ENCODE assay signal across 12 cellular contexts in genomic region chr14:92654206-92654901, GRCh38.
DNase-seq lines count a peak whose midpoint lies in the region; ATAC-seq and TF ChIP-seq lines count a peak whose summit lies in the region.
"Had no signal": no experiment of that assay in that cellular context is flagged by ENCODE, and none has a peak within 500 bp of the region (broad histone marks: within the 10 kb centered on the region; RNA-seq: fewer than 3 reads in every experiment).

No MANE protein-coding gene starts in this region.

- H3K27ac Mint-ChIP-seq in activated naive CD8-positive, alpha-beta T cell treated with anti-CD3 and anti-CD28 coated beads, Interleukin-2, amount 10 ng/mL, durations not matched to agents 7 days and 5 days: peak overlapping the region; percentile 99
- H3K27ac Mint-ChIP-seq: GM23338 had no signal

- ATAC-seq in activated naive CD8-positive, alpha-beta T cell treated with anti-CD3 and anti-CD28 coated beads, Interleukin-2, amount 10 ng/mL, durations not matched to agents 7 days and 5 days (ENCODE audit: low read depth): no peak
- ATAC-seq in GM18870 (IDR thresholded peaks at IDR 0.05; ENCODE audit: unreplicated experiment) (no peak), GM21717 (IDR thresholded peaks at IDR 0.05; ENCODE audit: unreplicated experiment) (no peak), HG03196 (IDR thresholded peaks at IDR 0.05; ENCODE audit: unreplicated experiment) (no peak)
- ATAC-seq: GM23338 had no signal

- peak overlapping the region in 7 of 10 experiments; percentile 65 to 97 (median 83); a peak in 13 of 20 replicates for H3K4me3 ChIP-seq in BLaER1 treated with 17β-estradiol and CSF1 and Interleukin-3, amounts not matched to agents 10 nM and 100 nM
- H3K4me3 ChIP-seq in GM12865 (ENCODE audit: low read depth, low read length) (peak overlapping the region; percentile 31), rectal smooth muscle tissue (ENCODE audit: low read length) (no peak overlapping the region)
- H3K4me3 ChIP-seq: GM23338 had no signal

- peaks cover 0 to 61% (median 7%) of the 10 kb centered on the region in 11 experiments; a peak in 9 of 22 replicates for H4K20me1 ChIP-seq in BLaER1 treated with 17β-estradiol and CSF1 and Interleukin-3, amounts not matched to agents 10 nM and 100 nM

- peaks cover 78% of the 10 kb centered on the region for H3K4me1 Mint-ChIP-seq in activated naive CD8-positive, alpha-beta T cell treated with anti-CD3 and anti-CD28 coated beads, Interleukin-2, amount 10 ng/mL, durations not matched to agents 7 days and 5 days
- H3K4me1 Mint-ChIP-seq: GM23338 had no signal

- H3K4me2 ChIP-seq in BLaER1 treated with 17β-estradiol and CSF1 and Interleukin-3, amounts not matched to agents 10 nM and 100 nM: peak overlapping the region in 8 of 11 experiments; percentile 81 to 100 (median 98); a peak in 15 of 22 replicates
- H3K4me2 ChIP-seq: GM23338 had no signal

- H3K36me3 ChIP-seq in BLaER1 treated with 17β-estradiol and CSF1 and Interleukin-3, amounts not matched to agents 10 nM and 100 nM: peaks cover 0 to 57% (median 23%) of the 10 kb centered on the region in 11 experiments; a peak in 15 of 22 replicates
- no peaks in the 10 kb centered on the region for H3K36me3 ChIP-seq in rectal smooth muscle tissue (ENCODE audit: control insufficient read depth, insufficient read depth, low read length)

- no peaks in the 10 kb centered on the region for H3K9me3 ChIP-seq in BLaER1 treated with 17β-estradiol and CSF1 and Interleukin-3, amounts not matched to agents 10 nM and 100 nM (replicated peaks in 1 of 11)
- H3K9me3 ChIP-seq: ascending aorta had no signal

- POLR2A ChIA-PET in activated naive CD8-positive, alpha-beta T cell treated with anti-CD3 and anti-CD28 coated beads, Interleukin-2, amount 10 ng/mL, durations not matched to agents 7 days and 5 days (lab: Charles Lee): interaction anchor here (0.8 to 5.3 kb wide), 5 partner anchors 20 to 141 kb away, joined by 3 to 43 read pairs (median 3); no protein-coding TSS in a partner anchor

- H3K27me3 ChIP-seq in BLaER1 treated with 17β-estradiol and CSF1 and Interleukin-3, amounts not matched to agents 10 nM and 100 nM: peaks cover 0 to 24% (median 11%) of the 10 kb centered on the region in 11 experiments; a peak in 14 of 22 replicates
- no peaks in the 10 kb centered on the region for H3K27me3 ChIP-seq in rectal smooth muscle tissue (ENCODE audit: control insufficient read depth, insufficient read depth, low read length)
- H3K27me3 ChIP-seq: ascending aorta had no signal

- peak overlapping the region; percentile 99 for H3K4me3 Mint-ChIP-seq in activated naive CD8-positive, alpha-beta T cell treated with anti-CD3 and anti-CD28 coated beads, Interleukin-2, amount 10 ng/mL, durations not matched to agents 7 days and 5 days
- H3K4me3 Mint-ChIP-seq: GM23338 had no signal

- TF ChIP-seq CTCF in GM12865 (IDR thresholded peaks at IDR 0.05; ENCODE audit: insufficient read depth, low read depth, low read length, missing control alignments): no peak

- no peak for DNase-seq in GM12865 (ENCODE audit: low read depth)
- DNase-seq in activated naive CD8-positive, alpha-beta T cell treated with anti-CD3 and anti-CD28 coated beads, Interleukin-2, amount 10 ng/mL, durations not matched to agents 7 days and 5 days: no peak
- no peak for DNase-seq in hepatic stellate cell (ENCODE audit: low spot score)
- DNase-seq: NCI-H187, NCI-H69 had no signal

- peaks cover 65 to 94% (median 74%) of the 10 kb centered on the region in 10 experiments for H3K4me1 ChIP-seq in BLaER1 treated with 17β-estradiol and CSF1 and Interleukin-3, amounts not matched to agents 10 nM and 100 nM
- peaks cover 20% of the 10 kb centered on the region for H3K4me1 ChIP-seq in rectal smooth muscle tissue (ENCODE audit: control insufficient read depth, insufficient read depth, low read length)

- peaks cover 54% of the 10 kb centered on the region for H3K36me3 Mint-ChIP-seq in activated naive CD8-positive, alpha-beta T cell treated with anti-CD3 and anti-CD28 coated beads, Interleukin-2, amount 10 ng/mL, durations not matched to agents 7 days and 5 days

- no peaks in the 10 kb centered on the region for H3K9me3 Mint-ChIP-seq in activated naive CD8-positive, alpha-beta T cell treated with anti-CD3 and anti-CD28 coated beads, Interleukin-2, amount 10 ng/mL, durations not matched to agents 7 days and 5 days
- H3K9me3 Mint-ChIP-seq: GM23338 had no signal

- peak overlapping the region in 7 of 11 experiments; percentile 20 to 99 (median 95); a peak in 10 of 22 replicates for H3K27ac ChIP-seq in BLaER1 treated with 17β-estradiol and CSF1 and Interleukin-3, amounts not matched to agents 10 nM and 100 nM
- H3K27ac ChIP-seq in rectal smooth muscle tissue (ENCODE audit: low read depth, low read length): peak overlapping the region; percentile 46

- peak overlapping the region in 7 of 11 experiments; percentile 20 to 94 (median 90); a peak in 13 of 22 replicates for H3K9ac ChIP-seq in BLaER1 treated with 17β-estradiol and CSF1 and Interleukin-3, amounts not matched to agents 10 nM and 100 nM
- no peak overlapping the region for H3K9ac ChIP-seq in rectal smooth muscle tissue (ENCODE audit: low read length)

- no peaks in the 10 kb centered on the region for H3K27me3 Mint-ChIP-seq in activated naive CD8-positive, alpha-beta T cell treated with anti-CD3 and anti-CD28 coated beads, Interleukin-2, amount 10 ng/mL, durations not matched to agents 7 days and 5 days
